17 cellular contexts compared by ENCODE assay signal in genomic region chr5:149585910-149586309, GRCh38.
A peak's percentile ranks its signal among the peaks of the same experiment; 100 is the strongest.
DNase-seq lines count a peak whose midpoint lies in the region; ATAC-seq and TF ChIP-seq lines count a peak whose summit lies in the region.
"Had no signal": no experiment of that assay in that cellular context is flagged by ENCODE, and none has a peak within 500 bp of the region (broad histone marks: within the 10 kb centered on the region; RNA-seq: fewer than 3 reads in every experiment).

No MANE protein-coding gene starts in this region.

- H3K27ac ChIP-seq in 22Rv1 (peak overlapping the region; percentile 100), epithelial cell of prostate (peak overlapping the region; percentile 83), skin epidermis (peak overlapping the region in 12 of 21 experiments; percentile 15 to 74 (median 47))

- ATAC-seq in HG03196 (IDR thresholded peaks at IDR 0.05; ENCODE audit: unreplicated experiment) (no peak), GM21360 (IDR thresholded peaks at IDR 0.05; ENCODE audit: unreplicated experiment) (no peak)

- no peak for TF ChIP-seq CTCF in 22Rv1 (IDR thresholded peaks at IDR 0.05)

- DNase-seq in NCI-H69 (lab: John Stamatoyannopoulos, UW) (peak; percentile 7), epithelial cell of prostate (ENCODE audit: low read depth, low spot score) (no peak), NK-92 (lab: John Stamatoyannopoulos, UW; ENCODE audit: unreplicated experiment) (no peak), NCI-H1694 treated with DMSO at 0.1 percent for 48 hours (lab: John Stamatoyannopoulos, UW) (no peak)
- DNase-seq: BE2C; CD4-positive, CD25-positive, alpha-beta regulatory T cell; DMS79 treated with DMSO at 0.1 percent for 48 hours; H9; IMR-90; NCI-H1694; NCI-H446; NCI-H526; Right ventricle myocardium superior had no signal

- H3K4me3 ChIP-seq in skin epidermis = no peak overlapping the region

Comparison
In these comparisons a context has a peak if more than half of its experiments do, and no peak if none do; other contexts are left out.
1. H3K27ac ChIP-seq: peak in every context shown above with its lines; median percentile 100 in 22Rv1; 83 in epithelial cell of prostate; 47 in skin epidermis.